In genomic region chr21:45559216-45560105, GRCh38 we compare ENCODE assay signal across 18 cellular contexts.
"Had no signal": no experiment of that assay in that cellular context is flagged by ENCODE, and none has a peak within 500 bp of the region (broad histone marks: within the 10 kb centered on the region; RNA-seq: fewer than 3 reads in every experiment).

No MANE protein-coding gene starts in this region.

- FAIRE-seq: endometrium had no signal

- H3K36me3 Mint-ChIP-seq: activated naive CD8-positive, alpha-beta T cell; type B pancreatic cell had no signal

- H3K27ac ChIP-seq: brain microvascular endothelial cell, right lobe of liver, SK-N-MC, VCaP had no signal

- H3K4me3 Mint-ChIP-seq: activated naive CD8-positive, alpha-beta T cell; activated T-cell treated with anti-CD3 and anti-CD28 coated beads, Interleukin-2, amount 50 U/mL, for 24 hours; type B pancreatic cell had no signal

- H3K9me3 ChIP-seq: right lobe of liver had no signal

- H3K4me3 ChIP-seq: right lobe of liver, SK-N-MC had no signal

- H3K9me3 Mint-ChIP-seq: activated T-cell treated with anti-CD3 and anti-CD28 coated beads, Interleukin-2, amount 50 U/mL, for 24 hours had no signal

- ATAC-seq: esophagus mucosa, right lobe of liver had no signal

- H3K36me3 ChIP-seq: brain microvascular endothelial cell, right lobe of liver had no signal

- DNase-seq: activated CD4-positive, alpha-beta T cell treated with anti-CD3 and anti-CD28 coated beads for 48 hours; activated effector memory CD4-positive, alpha-beta T cell treated with Interleukin-2 at 50 U/mL for 16 hours; activated T-cell treated with anti-CD3 and anti-CD28 coated beads, Interleukin-2, amount 50 U/mL, for 24 hours; amygdala; brain microvascular endothelial cell; hypothalamus; midbrain; stimulated activated CD4-positive, alpha-beta T cell treated with anti-CD3 and anti-CD28 coated beads, Interleukin-12 subunit alpha, Interleukin-12 subunit beta, amount 100 ng/mL, for 4 hours; stimulated activated naive CD4-positive, alpha-beta T cell; substantia nigra; T-helper 1 cell had no signal

- H3K27ac Mint-ChIP-seq: activated naive CD8-positive, alpha-beta T cell; activated T-cell treated with anti-CD3 and anti-CD28 coated beads, Interleukin-2, amount 50 U/mL, for 24 hours; type B pancreatic cell had no signal
